In the genomic region with DNA sequence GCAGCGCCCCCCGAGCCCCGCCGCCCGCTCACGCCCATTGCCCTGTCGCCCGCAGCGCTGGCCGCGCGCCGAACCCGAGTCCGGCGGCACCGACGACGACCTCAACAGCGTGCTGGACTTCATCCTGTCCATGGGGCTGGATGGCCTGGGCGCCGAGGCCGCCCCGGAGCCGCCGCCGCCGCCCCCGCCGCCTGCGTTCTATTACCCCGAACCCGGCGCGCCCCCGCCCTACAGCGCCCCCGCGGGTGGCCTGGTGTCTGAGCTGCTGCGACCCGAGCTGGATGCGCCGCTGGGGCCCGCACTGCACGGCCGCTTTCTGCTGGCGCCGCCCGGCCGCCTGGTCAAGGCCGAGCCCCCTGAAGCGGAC, we compare ENCODE assay signal across 8 cellular contexts. TPM values are rescaled to one million over a fixed set of nuclear protein-coding genes. Genes with fewer than 3 reads are reported as not detected.
DNase-seq lines count a peak whose midpoint lies in the region; ATAC-seq and TF ChIP-seq lines count a peak whose summit lies in the region.

No MANE protein-coding gene starts in this region.

- H3K27ac ChIP-seq in Panc1 (ENCODE audit: low read length) (no peak overlapping the region), substantia nigra (ENCODE audit: low read depth, low read length, poor library complexity, severe bottlenecking) (peak overlapping the region; percentile 71)

- no TSS peak for BruUV-seq in Panc1 (replicated peaks; lab: Mats Ljungman, UMichigan)
- TSS peak; percentile 60 for BruUV-seq in MCF 10A (replicated peaks; lab: Mats Ljungman, UMichigan)

- H3K4me3 ChIP-seq in BE2C (ENCODE audit: low read depth, low read length) = no peak overlapping the region
- H3K4me3 ChIP-seq in Panc1 (ENCODE audit: low read depth in 2 of 2, low read length in 2 of 2) = peak overlapping the region; percentile 47 to 56

- no peaks in the 10 kb centered on the region for H3K9me3 Mint-ChIP-seq in MCF 10A (ENCODE audit: unreplicated experiment)

- H3K36me3 ChIP-seq in BE2C (no peaks in the 10 kb centered on the region), Panc1 (ENCODE audit: control insufficient read depth, insufficient read depth, low read length) (no peaks in the 10 kb centered on the region)

- no peaks in the 10 kb centered on the region for H3K27me3 Mint-ChIP-seq in MCF 10A (ENCODE audit: insufficient read depth, unreplicated experiment)

- peak overlapping the region; percentile 62 for H3K4me3 Mint-ChIP-seq in MCF 10A (ENCODE audit: unreplicated experiment)

- TF ChIP-seq CTCF in BE2C (IDR thresholded peaks at IDR 0.05; ENCODE audit: low read depth, low read length) (no peak), Panc1 (IDR thresholded peaks at IDR 0.05) (peak; percentile 69; the same call in 1 of the 2 replicates), MCF 10A (IDR thresholded peaks at IDR 0.05; ENCODE audit: unreplicated experiment) (no peak)

- CTCF ChIA-PET in Panc1 (lab: Charles Lee) (no interaction called here), MCF 10A (lab: Yijun Ruan, JAX) (no interaction called here)

- intact Hi-C loops in Panc1 (cut with micrococcal nuclease; ENCODE audit: unreplicated experiment) (loop anchor here (10.0 kb wide), 1 partner anchor 80 kb away; no protein-coding TSS in a partner anchor), MCF 10A (cut with micrococcal nuclease) (no loop called here)

- H3K36me3 Mint-ChIP-seq in MCF 10A (ENCODE audit: insufficient read depth, unreplicated experiment) = no peaks in the 10 kb centered on the region

- in situ Hi-C loops in Panc1 (cut with HindIII; ENCODE audit: low pct_unique_long_range_greater_than_20kb, low sequenced_read_pairs) = no loop called here

- H3K4me1 Mint-ChIP-seq in MCF 10A (ENCODE audit: insufficient read depth, unreplicated experiment) = no peaks in the 10 kb centered on the region

- H3K27me3 ChIP-seq in BE2C (peaks cover 57% of the 10 kb centered on the region), Panc1 (ENCODE audit: control insufficient read depth, insufficient read depth, low read length) (no peaks in the 10 kb centered on the region)

- peak overlapping the region; percentile 64 for H3K27ac Mint-ChIP-seq in MCF 10A (ENCODE audit: low read depth, unreplicated experiment)

- POLR2A ChIA-PET in Panc1 (lab: Charles Lee) = interaction anchor here (0.5 to 0.7 kb wide), 2 partner anchors 236 to 638 kb away, joined by 3 read pairs; no protein-coding TSS in a partner anchor
- POLR2A ChIA-PET in MCF 10A (lab: Yijun Ruan, JAX) = interaction anchor here (1.2 to 1.6 kb wide), 2 partner anchors 9 to 14 kb away, joined by 5 to 7 read pairs; no protein-coding TSS in a partner anchor

- H3K9me3 ChIP-seq in BE2C (no peaks in the 10 kb centered on the region), Panc1 (ENCODE audit: control insufficient read depth, insufficient read depth, low read depth, low read length) (no peaks in the 10 kb centered on the region)

- DNase-seq in BE2C (peak; percentile 39), Panc1 (ENCODE audit: low read depth, low spot score) (no peak), MCF 10A (ENCODE audit: unreplicated experiment) (no peak), left lobe of liver (ENCODE audit: low spot score) (peak; percentile 65), substantia nigra (lab: John Stamatoyannopoulos, UW) (peak in 6 of 49 donors; percentile 10 to 62 (median 26)), NCI-H1105 treated with DMSO at 0.1 percent for 48 hours (lab: John Stamatoyannopoulos, UW) (no peak)

- peak; percentile 10 for ATAC-seq in GM19455 (IDR thresholded peaks at IDR 0.05; ENCODE audit: unreplicated experiment)
- ATAC-seq in Panc1 = peak; percentile 66
- peak; percentile 12 for ATAC-seq in left lobe of liver
- no peak for ATAC-seq in HG03095 (IDR thresholded peaks at IDR 0.05; ENCODE audit: unreplicated experiment)

- no peaks in the 10 kb centered on the region for H3K4me1 ChIP-seq in BE2C
- H3K4me1 ChIP-seq in Panc1 (ENCODE audit: control insufficient read depth, insufficient read depth, low read length) = peaks cover 12% of the 10 kb centered on the region; the same call in 1 of the 2 replicates

RNA-seq across cellular contexts. Expression of a gene that starts 0.5 kb away (rescaled TPM):
- 11.1 TPM for polyA plus RNA-seq in BE2C (2012; ENCODE audit: insufficient read depth, insufficient read length, low read depth)
- total RNA-seq in Panc1 (2021; ENCODE audit: unreplicated experiment) (3.5 TPM), MCF 10A (2022) (3.3 and 3.8 TPM in 2 replicates), left lobe of liver (8.5 TPM)
- polyA plus RNA-seq in Panc1 (2012; ENCODE audit: insufficient read length) = 8.4 TPM

Comparison
In these comparisons a context has a peak if more than half of its experiments do, and no peak if none do; other contexts are left out.
1. DNase-seq: peak in BE2C (single experiment) and left lobe of liver (single experiment); none in Panc1 (single experiment), MCF 10A (single experiment) and NCI-H1105 treated with DMSO at 0.1 percent for 48 hours (single experiment).